In the genomic region with DNA sequence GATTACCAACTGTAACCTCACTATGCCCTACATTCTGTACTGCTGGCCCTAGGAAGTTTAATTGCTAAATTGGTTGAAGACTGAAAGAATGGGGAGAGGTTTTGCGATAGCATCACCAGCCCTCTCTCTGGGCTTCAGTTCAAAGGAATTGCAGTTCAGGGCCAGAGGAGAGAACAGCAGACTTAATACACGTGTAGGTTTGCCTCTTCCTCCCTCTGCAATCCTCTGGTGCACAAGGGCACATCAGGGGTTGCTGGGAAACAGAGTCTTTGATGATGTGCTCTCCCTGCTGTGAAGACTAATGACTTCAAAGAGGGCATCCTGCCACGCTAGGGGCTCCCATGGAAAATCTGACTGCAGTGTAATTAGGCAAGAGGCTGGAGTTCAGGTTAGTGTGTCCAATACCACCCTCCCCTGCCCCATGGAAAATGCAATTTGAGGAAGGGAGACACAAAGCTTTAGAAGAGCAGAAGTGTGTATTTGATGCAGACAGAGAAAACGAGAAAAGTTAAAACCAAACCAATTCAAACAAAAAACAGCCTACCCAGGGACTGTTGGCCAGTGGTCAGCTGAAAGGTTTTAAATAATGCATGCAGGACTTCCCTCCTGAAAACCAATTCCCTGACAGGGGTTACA, we compare ENCODE assay signal across 17 cellular contexts.
DNase-seq lines count a peak whose midpoint lies in the region; ATAC-seq lines count a peak whose summit lies in the region.
"Had no signal": no experiment of that assay in that cellular context is flagged by ENCODE, and none has a peak within 500 bp of the region (broad histone marks: within the 10 kb centered on the region; RNA-seq: fewer than 3 reads in every experiment).

No MANE protein-coding gene starts in this region.

- ATAC-seq in HG03159 (IDR thresholded peaks at IDR 0.05; ENCODE audit: unreplicated experiment) (no peak), HG02678 (IDR thresholded peaks at IDR 0.05; ENCODE audit: unreplicated experiment) (no peak), GM18502 (IDR thresholded peaks at IDR 0.05; ENCODE audit: poor library complexity, unreplicated experiment) (no peak)
- ATAC-seq: effector memory CD8-positive, alpha-beta T cell; Right ventricle myocardium inferior had no signal

- peak in 2 of 3 experiments; percentile 72 to 89 for DNase-seq in NCI-H1417 (lab: John Stamatoyannopoulos, UW)
- DNase-seq in SW480 (ENCODE audit: low spot score), result peak; percentile 6
- DNase-seq in iPS DF 4.7 (ENCODE audit: extremely low read depth, low spot score), result peak; percentile 11
- DNase-seq in pons (ENCODE audit: low spot score), result peak; percentile 19
- DNase-seq: activated CD4-positive, alpha-beta T cell treated with anti-CD3 and anti-CD28 coated beads for 4 hours; activated CD8-positive, alpha-beta memory T cell treated with anti-CD3 and anti-CD28 coated beads, Interleukin-2, amount 50 U/mL, for 48 hours; activated naive CD4-positive, alpha-beta T cell treated with Interleukin-2 at 50 U/mL for 16 hours; brain microvascular endothelial cell; effector memory CD8-positive, alpha-beta T cell; HFFc6; NCI-H2029 treated with DMSO at 0.1 percent for 48 hours; stimulated activated CD4-positive, alpha-beta T cell treated with anti-CD3 and anti-CD28 coated beads, Interleukin-15, amount 100 ng/mL, for 24 hours; T1000 had no signal

Comparison
In these comparisons a context has a peak if more than half of its experiments do, and no peak if none do; other contexts are left out.
1. DNase-seq: peak in every context shown above with its lines; median percentile 80 in NCI-H1417; 19 in pons; 11 in iPS DF 4.7; 6 in SW480.